ENCODE assay signal across 1 cellular context in genomic region chr15:83011271-83012037, GRCh38.
TF ChIP-seq lines count a peak whose summit lies in the region.

Gene C15orf40 (minus strand): TSS chr15:83011639. CDS start chr15:83011607, 32 bp downstream.

TF ChIP-seq in HCT116, 20 proteins besides CTCF, POLR2A, EP300 and RAD21 (continued from another document):
- TF ChIP-seq ZBTB33 (IDR thresholded peaks at IDR 0.05; ENCODE audit: extremely low read depth, insufficient replicate concordance, low read length) (peak; percentile 38), EGR1 (IDR thresholded peaks at IDR 0.05; ENCODE audit: low read depth) (no peak), TCF7L2 (IDR thresholded peaks at IDR 0.05; ENCODE audit: borderline replicate concordance, extremely low read depth, insufficient read depth, insufficient read length) (no peak), ZFX (IDR thresholded peaks at IDR 0.05) (peak; percentile 79), JUND (IDR thresholded peaks at IDR 0.05) (no peak), ATF3 (IDR thresholded peaks at IDR 0.05) (no peak), SRF (IDR thresholded peaks at IDR 0.05; ENCODE audit: low read depth) (no peak; the same call in 1 of the 2 replicates)
